In genomic region chr4:99893029-99893428, GRCh38 we compare ENCODE assay signal across 8 cellular contexts. TPM values are rescaled to one million over a fixed set of nuclear protein-coding genes. Genes with fewer than 3 reads are reported as not detected.
DNase-seq lines count a peak whose midpoint lies in the region; ATAC-seq, FAIRE-seq and TF ChIP-seq lines count a peak whose summit lies in the region.
"Had no signal": no experiment of that assay in that cellular context is flagged by ENCODE, and none has a peak within 500 bp of the region (broad histone marks: within the 10 kb centered on the region; RNA-seq: fewer than 3 reads in every experiment).

No MANE protein-coding gene starts in this region.

- H3K36me3 Mint-ChIP-seq in T-cell = peaks cover 15% of the 10 kb centered on the region

- H3K4me1 Mint-ChIP-seq in T-cell = peaks cover 44 to 55% (median 53%) of the 10 kb centered on the region in 3 donors

- peaks cover 47% of the 10 kb centered on the region for H3K79me2 ChIP-seq in fibroblast of lung (ENCODE audit: control insufficient read depth, insufficient read depth, low read length)

- peak overlapping the region; percentile 93 to 97 (median 97) for H3K4me3 Mint-ChIP-seq in T-cell

- POLR2A ChIA-PET in T-cell (lab: Charles Lee) = no interaction called here

- intact Hi-C loops in gastrocnemius medialis (cut with DNase I; ENCODE audit: low total_unique reads) = loop anchor here (10.0 kb wide), 1 partner anchor 958 kb away; no protein-coding TSS in a partner anchor

- no peaks in the 10 kb centered on the region for H4K20me1 ChIP-seq in fibroblast of lung (ENCODE audit: control insufficient read depth, extremely low read depth, insufficient read depth, low read length)

- H3K27ac ChIP-seq in fibroblast of lung (ENCODE audit: insufficient read depth, low read length) (no peak overlapping the region), gastrocnemius medialis (no peak overlapping the region)

- H3K9me3 Mint-ChIP-seq in T-cell = no peaks in the 10 kb centered on the region

- H3K36me3 ChIP-seq in fibroblast of lung (ENCODE audit: control insufficient read depth, insufficient read depth, low read length) (peaks cover 2% of the 10 kb centered on the region), gastrocnemius medialis (peaks cover 0 to 7% of the 10 kb centered on the region in 2 donors)

- H3K4me2 ChIP-seq in fibroblast of lung (ENCODE audit: extremely low read depth, insufficient read depth, low read length) = peak overlapping the region; percentile 92

- H3K4me1 ChIP-seq in fibroblast of lung (ENCODE audit: control insufficient read depth, extremely low read depth, insufficient read depth, low read length) (no peaks in the 10 kb centered on the region), gastrocnemius medialis (peaks cover 16 to 21% of the 10 kb centered on the region in 2 donors)

- H2AFZ ChIP-seq in fibroblast of lung (ENCODE audit: low read length) = no peak overlapping the region

- H3K4me3 ChIP-seq in fibroblast of lung (replicated peaks in 1 of 4; ENCODE audit: control extremely low read depth in 1 of 4, insufficient read depth in 1 of 4, low read depth in 3 of 4, low read length in 4 of 4) (peak overlapping the region; percentile 78 to 94 (median 88)), gastrocnemius medialis (peak overlapping the region; percentile 85 to 95 (median 89))

- TF ChIP-seq CTCF in fibroblast of lung (conservative IDR thresholded peaks at IDR 0.05 in 1 of 2, IDR thresholded peaks at IDR 0.05 in 1 of 2; ENCODE audit: low read depth in 1 of 2, low read length in 2 of 2) (no peak), gastrocnemius medialis (IDR thresholded peaks at IDR 0.05 in 4 of 5, conservative IDR thresholded peaks at IDR 0.05 in 1 of 5) (no peak)

- H3K27me3 ChIP-seq in fibroblast of lung (ENCODE audit: control insufficient read depth, insufficient read depth, low read length) (no peaks in the 10 kb centered on the region), gastrocnemius medialis (no peaks in the 10 kb centered on the region)

- FAIRE-seq in H54 (lab: Jason Lieb, UNC) = peak; percentile 11

- H3K9me3 ChIP-seq in fibroblast of lung (ENCODE audit: control insufficient read depth, insufficient read depth, low read depth, low read length) (no peaks in the 10 kb centered on the region), gastrocnemius medialis (no peaks in the 10 kb centered on the region)

- no peak overlapping the region for H3K9ac ChIP-seq in fibroblast of lung (ENCODE audit: insufficient read depth, low read length)

- in situ Hi-C loops in gastrocnemius medialis (cut with MboI; ENCODE audit: low sequenced_read_pairs in 4 of 4) = loop anchor here in 3 of 4 donors (5.0 to 10.0 kb wide), 4 partner anchors 52 to 331 kb away; partner anchors contain the start of genes TRMT10A (in 2 of the 3), DNAJB14 (in 1 of the 3) and H2AZ1 (in 1 of the 3)

- ATAC-seq in T-cell (replicated peaks in 1 of 4) = no peak
- no peak for ATAC-seq in gastrocnemius medialis
- no peak for ATAC-seq in GM18498 (IDR thresholded peaks at IDR 0.05; ENCODE audit: unreplicated experiment)
- ATAC-seq in GM18519 (IDR thresholded peaks at IDR 0.05; ENCODE audit: low FRiP score, unreplicated experiment) = no peak

- TF ChIP-seq POLR2A in H54 (IDR thresholded peaks at IDR 0.05; ENCODE audit: low read depth, low read length) (no peak), gastrocnemius medialis (IDR thresholded peaks at IDR 0.05) (no peak)

- peak overlapping the region; percentile 97 for H3K27ac Mint-ChIP-seq in T-cell

- no peak for DNase-seq in H54 (ENCODE audit: insufficient read length, low spot score)
- no peak for DNase-seq in T-cell
- DNase-seq in fibroblast of lung (ENCODE audit: low read depth in 2 of 2) = no peak
- no peak for DNase-seq in gastrocnemius medialis
- DNase-seq in NCI-H146 (lab: John Stamatoyannopoulos, UW) = no peak
- DNase-seq: activated CD4-positive, alpha-beta T cell treated with anti-CD3 and anti-CD28 coated beads for 1 hour had no signal

- CTCF ChIA-PET in T-cell (lab: Charles Lee) = interaction anchor here in 1 of 2 donors (0.7 kb wide), 1 partner anchor 57 kb away, joined by 5 read pairs; the partner anchor contains the start of gene H2AZ1

- H3K27me3 Mint-ChIP-seq in T-cell = no peaks in the 10 kb centered on the region

RNA-seq across cellular contexts. Expression of gene LAMTOR3, which starts 1.2 kb away (rescaled TPM):
- total RNA-seq in T-cell (10 to 100 TPM; 17.5 to 25.0 (median 19.4) TPM), fibroblast of lung (23.4 and 24.1 TPM in 2 replicates), gastrocnemius medialis (10 to 100 TPM; 20.8 to 31.1 (median 28.9) TPM)
- polyA plus RNA-seq in fibroblast of lung = 68.1 and 95.5 TPM in 2 replicates
- 29.6 and 39.2 TPM in 2 replicates for polyA plus RNA-seq in fibroblast of lung (2012)
- polyA minus RNA-seq in fibroblast of lung (ENCODE audit: low replicate concordance) = 1.6 and 3.6 TPM in 2 replicates

RNA-seq across cellular contexts. Expression of gene DNAJB14, which starts 53.4 kb away (rescaled TPM):
- total RNA-seq in T-cell (10 to 100 TPM; 48.9 to 66.5 (median 61.7) TPM), fibroblast of lung (30.0 and 41.5 TPM in 2 replicates), gastrocnemius medialis (10 to 100 TPM; 14.2 to 26.9 (median 15.2) TPM)
- polyA plus RNA-seq in fibroblast of lung = 17.8 and 25.1 TPM in 2 replicates
- 21.3 and 24.0 TPM in 2 replicates for polyA plus RNA-seq in fibroblast of lung (2012)
- 0.30 and 2.6 TPM in 2 replicates for polyA minus RNA-seq in fibroblast of lung (ENCODE audit: low replicate concordance)

RNA-seq across cellular contexts. Expression of gene H2AZ1, which starts 57.0 kb away (rescaled TPM):
- 100 to 1,000 TPM in 4 of 5 donors, 10 to 100 TPM in 1; 93.9 to 146 (median 131) TPM for total RNA-seq in T-cell
- total RNA-seq in fibroblast of lung = 108 and 132 TPM in 2 replicates
- polyA plus RNA-seq in fibroblast of lung = 275 and 639 TPM in 2 replicates
- 237 and 592 TPM in 2 replicates for polyA plus RNA-seq in fibroblast of lung (2012)
- polyA minus RNA-seq in fibroblast of lung (ENCODE audit: low replicate concordance) = 32.6 and 89.7 TPM in 2 replicates
- total RNA-seq in gastrocnemius medialis = 100 to 1,000 TPM; 176 to 316 (median 193) TPM
